In genomic region chr14:61588419-61588901, GRCh38 we compare ENCODE assay signal across 14 cellular contexts.
DNase-seq lines count a peak whose midpoint lies in the region; ATAC-seq lines count a peak whose summit lies in the region.
"Had no signal": no experiment of that assay in that cellular context is flagged by ENCODE, and none has a peak within 500 bp of the region (broad histone marks: within the 10 kb centered on the region; RNA-seq: fewer than 3 reads in every experiment).

No MANE protein-coding gene starts in this region.

- H3K9me3 Mint-ChIP-seq in stimulated activated memory B cell treated with anti-CD40 and anti-IgM and Interleukin-4, amounts not matched to agents 10 μg/mL and 1 μg/mL and 100 μg/mL, for 72 hours = peaks cover 4% of the 10 kb centered on the region
- peaks cover 5% of the 10 kb centered on the region for H3K9me3 Mint-ChIP-seq in activated naive CD8-positive, alpha-beta T cell treated with anti-CD3 and anti-CD28 coated beads, Interleukin-2, amount 50 U/mL, for 24 hours

- H3K4me3 Mint-ChIP-seq in stimulated activated memory B cell treated with anti-CD40 and anti-IgM and Interleukin-4, amounts not matched to agents 10 μg/mL and 1 μg/mL and 100 μg/mL, for 72 hours = no peak overlapping the region
- H3K4me3 Mint-ChIP-seq in activated naive CD8-positive, alpha-beta T cell treated with anti-CD3 and anti-CD28 coated beads, Interleukin-2, amount 50 U/mL, for 24 hours = no peak overlapping the region
- H3K4me3 Mint-ChIP-seq: activated CD8-positive, alpha-beta T cell treated with anti-CD3 and anti-CD28 coated beads for 36 hours; nephron progenitor cell; T-helper 1 cell treated with Interleukin-12 subunit alpha and Interleukin-12 subunit beta and Interleukin-4 antibody, amounts not matched to agents 30 μg/mL and 1 μg/mL, for 36 hours had no signal

- H3K36me3 Mint-ChIP-seq in stimulated activated memory B cell treated with anti-CD40 and anti-IgM and Interleukin-4, amounts not matched to agents 10 μg/mL and 1 μg/mL and 100 μg/mL, for 72 hours = no peaks in the 10 kb centered on the region
- H3K36me3 Mint-ChIP-seq in activated naive CD8-positive, alpha-beta T cell treated with anti-CD3 and anti-CD28 coated beads, Interleukin-2, amount 50 U/mL, for 24 hours (ENCODE audit: low read depth) = no peaks in the 10 kb centered on the region

- H3K27ac Mint-ChIP-seq in stimulated activated memory B cell treated with anti-CD40 and anti-IgM and Interleukin-4, amounts not matched to agents 10 μg/mL and 1 μg/mL and 100 μg/mL, for 72 hours = peak overlapping the region; percentile 21
- H3K27ac Mint-ChIP-seq in activated naive CD8-positive, alpha-beta T cell treated with anti-CD3 and anti-CD28 coated beads, Interleukin-2, amount 50 U/mL, for 24 hours = no peak overlapping the region
- H3K27ac Mint-ChIP-seq: activated CD8-positive, alpha-beta T cell treated with anti-CD3 and anti-CD28 coated beads for 36 hours; nephron progenitor cell; T-helper 1 cell treated with Interleukin-12 subunit alpha and Interleukin-12 subunit beta and Interleukin-4 antibody, amounts not matched to agents 30 μg/mL and 1 μg/mL, for 36 hours had no signal

- ATAC-seq in stimulated activated memory B cell treated with anti-CD40 and anti-IgM and Interleukin-4, amounts not matched to agents 10 μg/mL and 1 μg/mL and 100 μg/mL, for 72 hours = no peak
- no peak for ATAC-seq in activated naive CD8-positive, alpha-beta T cell treated with anti-CD3 and anti-CD28 coated beads, Interleukin-2, amount 50 U/mL, for 24 hours
- ATAC-seq: activated CD8-positive, alpha-beta T cell treated with anti-CD3 and anti-CD28 coated beads for 36 hours had no signal

- DNase-seq in LHCN-M2 (ENCODE audit: low read depth) (peak; percentile 81), T1000 (lab: John Stamatoyannopoulos, UW) (peak; percentile 33), fibroblast of peridontal ligament (ENCODE audit: extremely low read depth) (peak; percentile 85), Kasumi-1 (lab: John Stamatoyannopoulos, UW) (no peak)
- DNase-seq in central memory CD4-positive, alpha-beta T cell = no peak
- DNase-seq in activated naive CD8-positive, alpha-beta T cell treated with anti-CD3 and anti-CD28 coated beads, Interleukin-2, amount 50 U/mL, for 24 hours = no peak
- DNase-seq: activated CD8-positive, alpha-beta T cell treated with anti-CD3 and anti-CD28 coated beads for 36 hours; dorsolateral prefrontal cortex; GOT3; NCI-H446; nephron progenitor cell; PC-9 had no signal

- H3K27me3 Mint-ChIP-seq in stimulated activated memory B cell treated with anti-CD40 and anti-IgM and Interleukin-4, amounts not matched to agents 10 μg/mL and 1 μg/mL and 100 μg/mL, for 72 hours = no peaks in the 10 kb centered on the region
- no peaks in the 10 kb centered on the region for H3K27me3 Mint-ChIP-seq in activated naive CD8-positive, alpha-beta T cell treated with anti-CD3 and anti-CD28 coated beads, Interleukin-2, amount 50 U/mL, for 24 hours
- H3K27me3 Mint-ChIP-seq: activated CD8-positive, alpha-beta T cell treated with anti-CD3 and anti-CD28 coated beads for 36 hours had no signal

- peaks cover 18% of the 10 kb centered on the region for H3K4me1 Mint-ChIP-seq in stimulated activated memory B cell treated with anti-CD40 and anti-IgM and Interleukin-4, amounts not matched to agents 10 μg/mL and 1 μg/mL and 100 μg/mL, for 72 hours
- peaks cover 42% of the 10 kb centered on the region for H3K4me1 Mint-ChIP-seq in activated naive CD8-positive, alpha-beta T cell treated with anti-CD3 and anti-CD28 coated beads, Interleukin-2, amount 50 U/mL, for 24 hours

Comparison
In these comparisons a context has a peak if more than half of its experiments do, and no peak if none do; other contexts are left out.
1. DNase-seq: peak in LHCN-M2 (single experiment), T1000 (single experiment) and fibroblast of peridontal ligament (single experiment); none in central memory CD4-positive, alpha-beta T cell (single experiment), activated naive CD8-positive, alpha-beta T cell treated with anti-CD3 and anti-CD28 coated beads, Interleukin-2, amount 50 U/mL, for 24 hours (single experiment) and Kasumi-1 (0 of 2).